In genomic region chr5:141402553-141403328, GRCh38 we compare ENCODE assay signal across 8 cellular contexts. TPM values are rescaled to one million over a fixed set of nuclear protein-coding genes. Genes with fewer than 3 reads are reported as not detected.
DNase-seq lines count a peak whose midpoint lies in the region; ATAC-seq and TF ChIP-seq lines count a peak whose summit lies in the region.

Gene PCDHGA9 (plus strand): TSS chr5:141402778. CDS start chr5:141402953, 175 bp downstream.

- no peak within 1 kb of the TSS for H3K27ac ChIP-seq in CD8-positive, alpha-beta T cell (ENCODE audit: low read depth, low read length)
- H3K27ac ChIP-seq in duodenal mucosa (ENCODE audit: low read depth, low read length) (no peak within 1 kb of the TSS), osteoblast (ENCODE audit: low read depth, low read length) (no peak within 1 kb of the TSS)

- TF ChIP-seq CTCF in CD8-positive, alpha-beta T cell (IDR thresholded peaks at IDR 0.05): peak; percentile 25
- peak; percentile 40 for TF ChIP-seq CTCF in osteoblast (IDR thresholded peaks at IDR 0.05; ENCODE audit: extremely low read depth, low read depth, low read length)

- H3K36me3 Mint-ChIP-seq in CD8-positive, alpha-beta T cell: peaks cover 3% of the 10 kb centered on the region

- peaks cover 8% of the 10 kb centered on the region for H3K27me3 ChIP-seq in CD8-positive, alpha-beta T cell (ENCODE audit: insufficient read depth, low read length)
- H3K27me3 ChIP-seq in duodenal mucosa (ENCODE audit: control insufficient read depth in 1 of 2, insufficient read depth in 2 of 2, low read length in 2 of 2) (no peaks in the 10 kb centered on the region), osteoblast (ENCODE audit: insufficient read depth, low read length) (no peaks in the 10 kb centered on the region), MG63 (peaks cover 2% of the 10 kb centered on the region; the same call in 1 of the 2 replicates)

- peaks cover 66% of the 10 kb centered on the region for H3K27me3 Mint-ChIP-seq in CD8-positive, alpha-beta T cell (ENCODE audit: low read depth)

- H3K4me2 ChIP-seq in osteoblast (ENCODE audit: insufficient read depth, low read length): peak within 1 kb of the TSS; percentile 61

- no peaks in the 10 kb centered on the region for H3K79me2 ChIP-seq in osteoblast (ENCODE audit: insufficient read depth, low read length)

- no peaks in the 10 kb centered on the region for H3K4me1 Mint-ChIP-seq in CD8-positive, alpha-beta T cell (ENCODE audit: low read depth)

- H3K4me3 ChIP-seq in CD8-positive, alpha-beta T cell (ENCODE audit: low read depth, low read length): no peak within 1 kb of the TSS
- peak within 1 kb of the TSS; percentile 16 to 29 for H3K4me3 ChIP-seq in duodenal mucosa (ENCODE audit: low read depth in 1 of 2, low read length in 2 of 2)
- peak within 1 kb of the TSS; percentile 58 for H3K4me3 ChIP-seq in osteoblast (ENCODE audit: insufficient read depth, low read length)
- H3K4me3 ChIP-seq in MG63: no peak within 1 kb of the TSS

- peak within 1 kb of the TSS; percentile 46 for H2AFZ ChIP-seq in osteoblast (ENCODE audit: low read length)

- DNase-seq in CD8-positive, alpha-beta T cell: no peak
- peak; percentile 25 for DNase-seq in HT1080 (ENCODE audit: low read depth)
- no peak for DNase-seq in osteoblast (ENCODE audit: insufficient read length, low spot score, missing footprints)
- no peak for DNase-seq in MG63
- DNase-seq in stimulated activated CD4-positive, alpha-beta T cell treated with anti-CD3 and anti-CD28 coated beads, Interleukin-4, amount 100 ng/mL, for 1 hour: no peak
- no peak for DNase-seq in SIG-M5 (lab: John Stamatoyannopoulos, UW)

- peaks cover 3% of the 10 kb centered on the region for H4K20me1 ChIP-seq in osteoblast (ENCODE audit: insufficient read depth, low read length)

- H3K27ac Mint-ChIP-seq in CD8-positive, alpha-beta T cell: no peak within 1 kb of the TSS

- H3K4me1 ChIP-seq in CD8-positive, alpha-beta T cell (ENCODE audit: insufficient read depth, low read length): no peaks in the 10 kb centered on the region
- no peaks in the 10 kb centered on the region for H3K4me1 ChIP-seq in duodenal mucosa (ENCODE audit: control insufficient read depth in 1 of 2, insufficient read depth in 2 of 2, low read length in 2 of 2)
- H3K4me1 ChIP-seq in osteoblast (ENCODE audit: insufficient read depth, low read length): no peaks in the 10 kb centered on the region

- CTCF ChIA-PET in CD8-positive, alpha-beta T cell (lab: Charles Lee): interaction anchor here (0.8 to 1.1 kb wide), 2 partner anchors 10 to 163 kb away, joined by 3 to 4 read pairs; partner anchors contain the start of gene PCDHGA10

- intact Hi-C loops in CD8-positive, alpha-beta T cell (cut with DNase I, micrococcal nuclease): no loop called here

- no peak for ATAC-seq in CD8-positive, alpha-beta T cell
- ATAC-seq in HG03097 (IDR thresholded peaks at IDR 0.05; ENCODE audit: low FRiP score, unreplicated experiment): no peak

- peak within 1 kb of the TSS; percentile 39 for H3K4me3 Mint-ChIP-seq in CD8-positive, alpha-beta T cell

- H3K9ac ChIP-seq in duodenal mucosa (ENCODE audit: low read depth in 1 of 2, low read length in 2 of 2): no peak within 1 kb of the TSS

- peaks cover 20% of the 10 kb centered on the region for H3K9me3 Mint-ChIP-seq in CD8-positive, alpha-beta T cell

- POLR2A ChIA-PET in CD8-positive, alpha-beta T cell (lab: Charles Lee): no interaction called here

- H3K9me3 ChIP-seq in CD8-positive, alpha-beta T cell (ENCODE audit: low read length): no peaks in the 10 kb centered on the region
- H3K9me3 ChIP-seq in duodenal mucosa (ENCODE audit: control insufficient read depth in 1 of 2, low read length in 2 of 2) (peaks cover 19 to 45% of the 10 kb centered on the region in 2 donors), osteoblast (ENCODE audit: low read depth, low read length) (peaks cover 18% of the 10 kb centered on the region), MG63 (peaks cover 6% of the 10 kb centered on the region)

- no peaks in the 10 kb centered on the region for H3K36me3 ChIP-seq in CD8-positive, alpha-beta T cell (ENCODE audit: insufficient read depth, low read length)
- H3K36me3 ChIP-seq in duodenal mucosa (ENCODE audit: control insufficient read depth in 1 of 2, insufficient read depth in 2 of 2, low read length in 2 of 2) (no peaks in the 10 kb centered on the region), osteoblast (ENCODE audit: insufficient read depth, low read length) (peaks cover 4% of the 10 kb centered on the region), MG63 (no peaks in the 10 kb centered on the region)

RNA-seq across cellular contexts. Expression of gene PCDHGA9, which starts in this region (rescaled TPM):
- not detected for total RNA-seq in CD8-positive, alpha-beta T cell
- 0.23 and 0.29 TPM in 2 replicates for total RNA-seq in HT1080 (2014; rRNA removed; shearing (Covaris generic))
- 0.10 and 0.11 TPM in 2 replicates for polyA plus RNA-seq in HT1080 (2015; cell fraction: cytosol; rRNA removed)
- 1.2 and 1.9 TPM in 2 replicates for polyA plus RNA-seq in HT1080 (2015; cell fraction: nucleus; rRNA removed)
- total RNA-seq in osteoblast: 6.2 and 6.5 TPM in 2 replicates
- total RNA-seq in MG63 (2014; rRNA removed; shearing (Covaris generic); ENCODE audit: low replicate concordance): not detected in 2 replicates

Comparison
In these comparisons a context has a peak if more than half of its experiments do, and no peak if none do; other contexts are left out.
1. H3K4me3 ChIP-seq: peak in duodenal mucosa (2 of 2) and osteoblast (single experiment); none in CD8-positive, alpha-beta T cell (single experiment) and MG63 (single experiment).